12 cellular contexts compared by ENCODE assay signal in the genomic region with DNA sequence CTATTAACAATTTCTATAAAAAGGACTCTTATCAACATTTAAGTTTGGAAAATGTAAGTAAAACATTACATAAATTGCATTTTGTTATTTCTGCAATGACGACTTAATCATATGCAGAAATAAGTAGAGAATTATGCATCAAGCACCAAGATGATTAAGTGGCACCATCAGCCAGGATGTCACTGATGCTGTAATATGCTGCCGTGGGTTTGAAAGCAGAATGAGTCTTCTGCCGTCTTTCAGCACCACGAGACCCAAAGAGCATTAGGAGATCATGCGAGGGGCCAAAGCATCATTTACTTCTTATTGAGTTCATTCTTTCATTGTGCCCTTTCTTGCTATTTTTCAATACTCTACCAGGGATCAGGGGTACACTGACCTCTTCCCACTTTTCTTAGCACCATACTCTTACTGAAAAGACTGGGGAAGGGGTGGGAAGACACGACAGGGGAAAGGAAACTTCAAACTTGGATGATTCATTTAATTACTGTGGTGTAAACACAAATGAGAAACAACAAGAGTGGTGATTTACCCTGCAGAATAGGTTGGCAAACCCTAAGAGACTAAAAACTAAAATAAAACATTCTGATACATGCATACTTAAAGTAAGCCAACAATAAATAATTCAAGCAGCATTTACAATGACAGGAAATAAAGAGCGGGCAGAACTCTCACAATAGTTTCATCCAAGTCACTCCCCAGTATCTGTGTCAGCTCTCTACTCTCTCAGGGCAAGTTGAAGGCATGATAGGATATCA.
"Had no signal": no experiment of that assay in that cellular context is flagged by ENCODE, and none has a peak within 500 bp of the region (broad histone marks: within the 10 kb centered on the region; RNA-seq: fewer than 3 reads in every experiment).

No MANE protein-coding gene starts in this region.

- H3K4me3 Mint-ChIP-seq: activated naive CD8-positive, alpha-beta T cell treated with anti-CD3 and anti-CD28 coated beads, Interleukin-2, amount 10 ng/mL, durations not matched to agents 7 days and 5 days; natural killer cell treated with Interleukin-12 subunit alpha and Interleukin-12 subunit beta and Interleukin-15 and Interleukin-18, amount 100 ng/mL, for 72 hours had no signal

- H3K27ac ChIP-seq: hepatocyte, psoas muscle, right lobe of liver, suprapubic skin, upper lobe of left lung had no signal

- H3K4me3 ChIP-seq: hepatocyte, psoas muscle, right lobe of liver, spleen, suprapubic skin, upper lobe of left lung had no signal

- DNase-seq: activated CD4-positive, alpha-beta T cell treated with anti-CD3 and anti-CD28 coated beads for 1 hour; activated naive CD8-positive, alpha-beta T cell treated with anti-CD3 and anti-CD28 coated beads, Interleukin-2, amount 10 ng/mL, durations not matched to agents 7 days and 5 days; anterior cingulate cortex; psoas muscle; right lobe of liver; spleen; stimulated activated CD4-positive, alpha-beta T cell treated with anti-CD3 and anti-CD28 coated beads, Interleukin-1b, Interleukin-23, amount 100 ng/mL, for 48 hours; stimulated activated naive CD4-positive, alpha-beta T cell; upper lobe of left lung had no signal

- H3K27me3 Mint-ChIP-seq: activated naive CD8-positive, alpha-beta T cell treated with anti-CD3 and anti-CD28 coated beads, Interleukin-2, amount 10 ng/mL, durations not matched to agents 7 days and 5 days; natural killer cell treated with Interleukin-12 subunit alpha and Interleukin-12 subunit beta and Interleukin-15 and Interleukin-18, amount 100 ng/mL, for 72 hours had no signal

- H3K27ac Mint-ChIP-seq: activated naive CD8-positive, alpha-beta T cell treated with anti-CD3 and anti-CD28 coated beads, Interleukin-2, amount 10 ng/mL, durations not matched to agents 7 days and 5 days had no signal

- H3K27me3 ChIP-seq: hepatocyte, right lobe of liver, spleen, suprapubic skin, upper lobe of left lung had no signal

- H3K4me1 Mint-ChIP-seq: activated naive CD8-positive, alpha-beta T cell treated with anti-CD3 and anti-CD28 coated beads, Interleukin-2, amount 10 ng/mL, durations not matched to agents 7 days and 5 days had no signal

- H3K4me1 ChIP-seq: psoas muscle, right lobe of liver, spleen, suprapubic skin, upper lobe of left lung had no signal

- H3K9me3 ChIP-seq: psoas muscle, right lobe of liver, spleen, suprapubic skin, upper lobe of left lung had no signal

- H3K9me3 Mint-ChIP-seq: activated naive CD8-positive, alpha-beta T cell treated with anti-CD3 and anti-CD28 coated beads, Interleukin-2, amount 10 ng/mL, durations not matched to agents 7 days and 5 days; natural killer cell treated with Interleukin-12 subunit alpha and Interleukin-12 subunit beta and Interleukin-15 and Interleukin-18, amount 100 ng/mL, for 72 hours had no signal

- ATAC-seq: right lobe of liver had no signal
